ENCODE assay signal across 14 cellular contexts in genomic region chr12:71655495-71655894, GRCh38. TPM values are rescaled to one million over a fixed set of nuclear protein-coding genes. Genes with fewer than 3 reads are reported as not detected.
A peak's percentile ranks its signal among the peaks of the same experiment; 100 is the strongest.
DNase-seq lines count a peak whose midpoint lies in the region; ATAC-seq lines count a peak whose summit lies in the region.
"Had no signal": no experiment of that assay in that cellular context is flagged by ENCODE, and none has a peak within 500 bp of the region (broad histone marks: within the 10 kb centered on the region; RNA-seq: fewer than 3 reads in every experiment).

No MANE protein-coding gene starts in this region.

- in situ Hi-C loops in GM23248 (cut with MboI) = no loop called here

- H3K36me3 Mint-ChIP-seq in activated CD4-positive, alpha-beta T cell treated with anti-CD3 and anti-CD28 coated beads for 36 hours (ENCODE audit: low read depth) = peaks cover 29% of the 10 kb centered on the region
- H3K36me3 Mint-ChIP-seq in activated naive CD8-positive, alpha-beta T cell = peaks cover 30% of the 10 kb centered on the region
- H3K36me3 Mint-ChIP-seq in naive thymus-derived CD4-positive, alpha-beta T cell = peaks cover 5 to 36% (median 30%) of the 10 kb centered on the region in 5 donors

- peak overlapping the region; percentile 67 for H3K27ac Mint-ChIP-seq in activated CD4-positive, alpha-beta T cell treated with anti-CD3 and anti-CD28 coated beads for 36 hours
- H3K27ac Mint-ChIP-seq in activated naive CD8-positive, alpha-beta T cell = peak overlapping the region; percentile 25
- H3K27ac Mint-ChIP-seq in naive thymus-derived CD4-positive, alpha-beta T cell = peak overlapping the region in 7 of 9 donors; percentile 3 to 60 (median 9)

- no peak overlapping the region for H3K9ac ChIP-seq in GM23248

- no peaks in the 10 kb centered on the region for H3K27me3 Mint-ChIP-seq in activated CD4-positive, alpha-beta T cell treated with anti-CD3 and anti-CD28 coated beads for 36 hours
- no peaks in the 10 kb centered on the region for H3K27me3 Mint-ChIP-seq in activated naive CD8-positive, alpha-beta T cell
- no peaks in the 10 kb centered on the region for H3K27me3 Mint-ChIP-seq in naive thymus-derived CD4-positive, alpha-beta T cell

- no peaks in the 10 kb centered on the region for H3K27me3 ChIP-seq in GM23248 (replicated peaks; ENCODE audit: insufficient read depth)
- no peaks in the 10 kb centered on the region for H3K27me3 ChIP-seq in naive thymus-derived CD4-positive, alpha-beta T cell (ENCODE audit: control insufficient read depth in 2 of 2, insufficient read depth in 2 of 2, low read length in 2 of 2)
- H3K27me3 ChIP-seq: stomach had no signal

- POLR2A ChIA-PET in activated CD4-positive, alpha-beta T cell treated with anti-CD3 and anti-CD28 coated beads for 36 hours (lab: Charles Lee) = interaction anchor here (0.5 kb wide), 1 partner anchor 225 kb away, joined by 3 read pairs; no protein-coding TSS in a partner anchor
- POLR2A ChIA-PET in naive thymus-derived CD4-positive, alpha-beta T cell (lab: Charles Lee) = no interaction called here

- CTCF ChIA-PET in activated CD4-positive, alpha-beta T cell treated with anti-CD3 and anti-CD28 coated beads for 36 hours (lab: Charles Lee) = interaction anchor here (1.1 kb wide), 1 partner anchor 90 kb away, joined by 3 read pairs; no protein-coding TSS in a partner anchor
- CTCF ChIA-PET in naive thymus-derived CD4-positive, alpha-beta T cell (lab: Charles Lee) = interaction anchor here (1.0 kb wide), 1 partner anchor 9 kb away, joined by 4 read pairs; no protein-coding TSS in a partner anchor

- H2AFZ ChIP-seq in GM23248 = no peak overlapping the region

- no peaks in the 10 kb centered on the region for H3K9me3 Mint-ChIP-seq in activated CD4-positive, alpha-beta T cell treated with anti-CD3 and anti-CD28 coated beads for 36 hours (ENCODE audit: low read depth)
- H3K9me3 Mint-ChIP-seq in activated naive CD8-positive, alpha-beta T cell (ENCODE audit: low read depth) = no peaks in the 10 kb centered on the region
- H3K9me3 Mint-ChIP-seq in naive thymus-derived CD4-positive, alpha-beta T cell = no peaks in the 10 kb centered on the region

- no peak overlapping the region for H3K27ac ChIP-seq in GM23248
- H3K27ac ChIP-seq in naive thymus-derived CD4-positive, alpha-beta T cell (ENCODE audit: low read depth, low read length) = no peak overlapping the region
- H3K27ac ChIP-seq: epithelial cell of prostate, stomach, WERI-Rb-1 had no signal

- H3K4me1 Mint-ChIP-seq in activated CD4-positive, alpha-beta T cell treated with anti-CD3 and anti-CD28 coated beads for 36 hours = peaks cover 45% of the 10 kb centered on the region
- H3K4me1 Mint-ChIP-seq in activated naive CD8-positive, alpha-beta T cell (ENCODE audit: low read depth) = peaks cover 53% of the 10 kb centered on the region
- H3K4me1 Mint-ChIP-seq in naive thymus-derived CD4-positive, alpha-beta T cell = peaks cover 25 to 63% (median 47%) of the 10 kb centered on the region in 7 donors

- H3K4me2 ChIP-seq in GM23248 (ENCODE audit: unreplicated experiment) = peak overlapping the region; percentile 63

- H3K4me1 ChIP-seq in GM23248 (ENCODE audit: insufficient read depth) = peaks cover 41% of the 10 kb centered on the region
- H3K4me1 ChIP-seq in naive thymus-derived CD4-positive, alpha-beta T cell (ENCODE audit: control insufficient read depth in 2 of 2, insufficient read depth in 2 of 2, low read length in 2 of 2) = peaks cover 20 to 39% of the 10 kb centered on the region in 2 donors

- 94 to 100% methylated on average over 1 of the region's 1 CpG for WGBS in GM23248 (ENCODE audit: low coverage in 1 of 2, low lambda C conversion rate in 2 of 2, missing lambda C conversion rate in 2 of 2), 2 experiments

- H4K20me1 ChIP-seq in GM23248 (ENCODE audit: insufficient read depth) = peaks cover 20% of the 10 kb centered on the region

- H3K9me2 ChIP-seq in GM23248 (ENCODE audit: insufficient read depth) = no peaks in the 10 kb centered on the region

- H3K9me3 ChIP-seq in GM23248 (ENCODE audit: low read depth) = no peaks in the 10 kb centered on the region
- H3K9me3 ChIP-seq in naive thymus-derived CD4-positive, alpha-beta T cell (ENCODE audit: control insufficient read depth in 2 of 3, low read length in 3 of 3) = no peaks in the 10 kb centered on the region
- H3K9me3 ChIP-seq: stomach had no signal

- peak overlapping the region; percentile 37 for H3K4me3 Mint-ChIP-seq in activated CD4-positive, alpha-beta T cell treated with anti-CD3 and anti-CD28 coated beads for 36 hours
- peak overlapping the region; percentile 71 for H3K4me3 Mint-ChIP-seq in activated naive CD8-positive, alpha-beta T cell
- H3K4me3 Mint-ChIP-seq in naive thymus-derived CD4-positive, alpha-beta T cell = peak overlapping the region in 9 of 10 donors; percentile 22 to 86 (median 48)

- H3F3A ChIP-seq in GM23248 (ENCODE audit: insufficient read depth) = peaks cover 39% of the 10 kb centered on the region; the same call in 1 of the 2 replicates

- intact Hi-C loops in activated CD4-positive, alpha-beta T cell treated with anti-CD3 and anti-CD28 coated beads for 36 hours (cut with DNase I, micrococcal nuclease) = no loop called here
- intact Hi-C loops in naive thymus-derived CD4-positive, alpha-beta T cell (cut with micrococcal nuclease) = no loop called here

- DNase-seq in activated CD4-positive, alpha-beta T cell treated with anti-CD3 and anti-CD28 coated beads for 36 hours = no peak
- no peak for DNase-seq in activated CD4-positive, alpha-beta T cell treated with anti-CD3 and anti-CD28 coated beads, Interleukin-2, amount 50 U/mL, for 1 hour
- no peak for DNase-seq in GM23248
- no peak for DNase-seq in naive thymus-derived CD4-positive, alpha-beta T cell
- no peak for DNase-seq in NK-92 (lab: John Stamatoyannopoulos, UW; ENCODE audit: unreplicated experiment)
- DNase-seq: C1 segment of cervical spinal cord, NCI-H1048, NCI-H748 treated with DMSO at 0.1 percent for 48 hours, stomach, WERI-Rb-1 had no signal

- H3K79me2 ChIP-seq in GM23248 (ENCODE audit: insufficient read depth) = peaks cover 100% of the 10 kb centered on the region

- no peak for ATAC-seq in activated CD4-positive, alpha-beta T cell treated with anti-CD3 and anti-CD28 coated beads for 36 hours
- no peak for ATAC-seq in naive thymus-derived CD4-positive, alpha-beta T cell
- ATAC-seq in GM18868 (IDR thresholded peaks at IDR 0.05; ENCODE audit: unreplicated experiment) = no peak
- ATAC-seq in HG02588 (IDR thresholded peaks at IDR 0.05; ENCODE audit: unreplicated experiment) = no peak

- H3K36me3 ChIP-seq in GM23248 (ENCODE audit: low read depth) = peaks cover 76% of the 10 kb centered on the region
- peaks cover 0 to 40% (median 13%) of the 10 kb centered on the region in 3 experiments for H3K36me3 ChIP-seq in naive thymus-derived CD4-positive, alpha-beta T cell (ENCODE audit: control insufficient read depth in 2 of 3, insufficient read depth in 3 of 3, low read length in 3 of 3)

- H3K4me3 ChIP-seq in GM23248 = peak overlapping the region; percentile 5
- no peak overlapping the region for H3K4me3 ChIP-seq in naive thymus-derived CD4-positive, alpha-beta T cell (ENCODE audit: low read length)
- H3K4me3 ChIP-seq: stomach had no signal

RNA-seq across cellular contexts. Expression of gene ZFC3H1, which starts 8.2 kb away (rescaled TPM):
- total RNA-seq in activated CD4-positive, alpha-beta T cell treated with anti-CD3 and anti-CD28 coated beads for 36 hours = 10 to 100 TPM; 57.1 to 71.5 TPM
- 13.4 and 15.1 TPM in 2 replicates for total RNA-seq in GM23248 (2014; rRNA removed; shearing (Covaris generic))
- polyA plus RNA-seq in GM23248 (2016; fragmentation: Nextera tagmentation; extraction: Ambion mirVana) = 25.4 and 27.0 TPM in 2 replicates
- 100 to 1,000 TPM in 4 of 5 experiments, 10 to 100 TPM in 1; 74.6 to 147 (median 133) TPM for total RNA-seq in naive thymus-derived CD4-positive, alpha-beta T cell
- 10 to 100 TPM; 26.3 to 29.8 TPM for polyA plus RNA-seq in naive thymus-derived CD4-positive, alpha-beta T cell

RNA-seq across cellular contexts. Expression of gene THAP2, which starts 8.6 kb away (rescaled TPM):
- 10 to 100 TPM in 1 of 2 experiments, 1 to 10 TPM in 1; 8.7 to 11.8 TPM for total RNA-seq in activated CD4-positive, alpha-beta T cell treated with anti-CD3 and anti-CD28 coated beads for 36 hours
- 8.0 and 10.3 TPM in 2 replicates for total RNA-seq in GM23248 (2014; rRNA removed; shearing (Covaris generic))
- 5.0 and 7.0 TPM in 2 replicates for polyA plus RNA-seq in GM23248 (2016; fragmentation: Nextera tagmentation; extraction: Ambion mirVana)
- 10 to 100 TPM in 4 of 5 experiments, 1 to 10 TPM in 1; 9.2 to 21.7 (median 14.4) TPM for total RNA-seq in naive thymus-derived CD4-positive, alpha-beta T cell
- polyA plus RNA-seq in naive thymus-derived CD4-positive, alpha-beta T cell = 1 to 10 TPM; 4.9 to 9.7 TPM

RNA-seq across cellular contexts. Expression of gene TMEM19, which starts 30.4 kb away (rescaled TPM):
- 10 to 100 TPM in 1 of 2 experiments, 1 to 10 TPM in 1; 6.1 to 12.9 TPM for total RNA-seq in activated CD4-positive, alpha-beta T cell treated with anti-CD3 and anti-CD28 coated beads for 36 hours
- 25.8 and 40.5 TPM in 2 replicates for total RNA-seq in GM23248 (2014; rRNA removed; shearing (Covaris generic))
- polyA plus RNA-seq in GM23248 (2016; fragmentation: Nextera tagmentation; extraction: Ambion mirVana) = 16.0 and 18.2 TPM in 2 replicates
- total RNA-seq in naive thymus-derived CD4-positive, alpha-beta T cell = 10 to 100 TPM; 13.9 to 17.7 (median 14.7) TPM
- 10 to 100 TPM; 25.3 to 43.0 TPM for polyA plus RNA-seq in naive thymus-derived CD4-positive, alpha-beta T cell

Comparison
In these comparisons a context has a peak if more than half of its experiments do, and no peak if none do; other contexts are left out.
1. H3K27ac Mint-ChIP-seq: peak in every context shown above with its lines; median percentile 67 in activated CD4-positive, alpha-beta T cell treated with anti-CD3 and anti-CD28 coated beads for 36 hours; 25 in activated naive CD8-positive, alpha-beta T cell; 9 in naive thymus-derived CD4-positive, alpha-beta T cell.